In genomic region chr10:107013258-107014001, GRCh38 we compare ENCODE assay signal across 26 cellular contexts.
"Had no signal": no experiment of that assay in that cellular context is flagged by ENCODE, and none has a peak within 500 bp of the region (broad histone marks: within the 10 kb centered on the region; RNA-seq: fewer than 3 reads in every experiment).

No MANE protein-coding gene starts in this region.

- H3K4me3 ChIP-seq: breast epithelium, esophagus squamous epithelium, pancreas, psoas muscle, suprapubic skin, tibial nerve had no signal

- H3K27ac ChIP-seq: breast epithelium, esophagus squamous epithelium, pancreas, psoas muscle, suprapubic skin had no signal

- H3K36me3 ChIP-seq: breast epithelium, esophagus squamous epithelium, pancreas, suprapubic skin, tibial nerve had no signal

- H3K27me3 ChIP-seq: breast epithelium, esophagus squamous epithelium, pancreas, suprapubic skin, tibial nerve had no signal

- H3K4me1 ChIP-seq: breast epithelium, esophagus squamous epithelium, pancreas, psoas muscle, suprapubic skin had no signal

- DNase-seq: activated CD4-positive, alpha-beta memory T cell treated with anti-CD3 and anti-CD28 coated beads, Interleukin-2, amount 10 ng/mL, durations not matched to agents 7 days and 5 days; activated CD4-positive, alpha-beta T cell treated with anti-CD3 and anti-CD28 coated beads for 1 hour; activated CD4-positive, alpha-beta T cell treated with anti-CD3 and anti-CD28 coated beads, Interleukin-2, amount 10 ng/mL, durations not matched to agents 7 days and 5 days; activated CD8-positive, alpha-beta memory T cell treated with anti-CD3 and anti-CD28 coated beads, Interleukin-2, amount 50 U/mL, for 48 hours; activated gamma-delta T cell treated with Interleukin-2 at 50 U/mL for 16 hours; activated naive CD4-positive, alpha-beta T cell treated with anti-CD3 and anti-CD28 coated beads, Interleukin-2, amount 50 U/mL, for 16 hours; activated naive CD8-positive, alpha-beta T cell treated with anti-CD3 and anti-CD28 coated beads, Interleukin-2, amount 50 U/mL, for 24 hours; activated T-cell treated with anti-CD3 and anti-CD28 coated beads, Interleukin-2, amount 50 U/mL, for 24 hours; amygdala; esophagus squamous epithelium; foreskin melanocyte; left cardiac atrium; mammary epithelial cell; naive B cell; nucleus accumbens; pancreas; psoas muscle; stimulated activated CD4-positive, alpha-beta T cell treated with anti-CD3 and anti-CD28 coated beads, Interleukin-15, amount 100 ng/mL, for 24 hours; stimulated activated CD4-positive, alpha-beta T cell treated with anti-CD3 and anti-CD28 coated beads, Interleukin-2, amount 100 ng/mL, for 24 hours; stimulated activated naive CD4-positive, alpha-beta T cell; T-helper 9 cell had no signal

- FAIRE-seq: keratinocyte, pancreas, urothelium cell line had no signal

- H3K9me3 ChIP-seq: esophagus squamous epithelium, pancreas, psoas muscle, suprapubic skin had no signal

- ATAC-seq: activated naive CD8-positive, alpha-beta T cell treated with anti-CD3 and anti-CD28 coated beads, Interleukin-2, amount 50 U/mL, for 24 hours; left cardiac atrium; pancreas; psoas muscle had no signal
